Comparison of ENCODE assay signal across 9 cellular contexts in the genomic region with DNA sequence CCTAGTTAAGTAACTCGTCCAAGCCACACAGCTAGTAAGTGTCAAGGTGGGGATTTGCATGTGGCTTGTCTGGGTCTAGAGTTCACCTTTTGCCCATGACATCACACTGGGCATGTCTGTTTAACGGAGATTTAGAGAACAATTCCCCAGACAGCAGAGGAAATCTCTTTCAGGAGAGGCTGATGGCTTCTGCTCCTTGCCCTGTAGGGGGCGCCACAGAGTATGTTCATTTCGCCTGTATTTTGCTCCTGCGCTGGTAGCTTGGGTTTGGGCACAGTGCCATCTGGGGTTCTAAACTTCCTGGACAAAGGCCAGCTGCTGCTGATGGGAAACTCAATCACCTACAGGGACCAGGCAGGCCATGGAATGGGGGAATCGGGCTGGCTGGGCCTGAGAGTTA. TPM values are rescaled to one million over a fixed set of nuclear protein-coding genes. Genes with fewer than 3 reads are reported as not detected.
DNase-seq lines count a peak whose midpoint lies in the region; ATAC-seq and TF ChIP-seq lines count a peak whose summit lies in the region.
"Had no signal": no experiment of that assay in that cellular context is flagged by ENCODE, and none has a peak within 500 bp of the region (broad histone marks: within the 10 kb centered on the region; RNA-seq: fewer than 3 reads in every experiment).

No MANE protein-coding gene starts in this region.

- no peak overlapping the region for H3K27ac Mint-ChIP-seq in CD14-positive monocyte
- H3K27ac Mint-ChIP-seq in activated CD4-positive, alpha-beta memory T cell treated with anti-CD3 and anti-CD28 coated beads for 36 hours = no peak overlapping the region

- H3K36me3 ChIP-seq in H7 (replicated peaks; ENCODE audit: control insufficient read depth, insufficient read depth, low read length) = no peaks in the 10 kb centered on the region

- DNase-seq in CD14-positive monocyte (ENCODE audit: low spot score) (no peak), H7 (peak; percentile 69), left lobe of liver (ENCODE audit: low spot score) (peak; percentile 44), GF-D8 (lab: John Stamatoyannopoulos, UW) (no peak), LoVo (ENCODE audit: low spot score) (no peak)
- DNase-seq in activated CD4-positive, alpha-beta memory T cell treated with anti-CD3 and anti-CD28 coated beads for 36 hours = peak; percentile 57
- no peak for DNase-seq in NK-92 treated with Interleukin-12 subunit alpha and Interleukin-12 subunit beta, amount 100 ng/mL, for 24 hours (lab: John Stamatoyannopoulos, UW)

- peak; percentile 71 for TF ChIP-seq CTCF in CD14-positive monocyte (IDR thresholded peaks at IDR 0.05)

- H3K4me3 ChIP-seq in H7 (ENCODE audit: insufficient read depth, low read depth, low read length) = no peak overlapping the region

- no peaks in the 10 kb centered on the region for H3K36me3 Mint-ChIP-seq in CD14-positive monocyte
- no peaks in the 10 kb centered on the region for H3K36me3 Mint-ChIP-seq in activated CD4-positive, alpha-beta memory T cell treated with anti-CD3 and anti-CD28 coated beads for 36 hours

- peaks cover 4% of the 10 kb centered on the region for H3K4me1 Mint-ChIP-seq in CD14-positive monocyte
- H3K4me1 Mint-ChIP-seq in activated CD4-positive, alpha-beta memory T cell treated with anti-CD3 and anti-CD28 coated beads for 36 hours (ENCODE audit: low read depth) = no peaks in the 10 kb centered on the region

- CTCF ChIA-PET in activated CD4-positive, alpha-beta memory T cell treated with anti-CD3 and anti-CD28 coated beads for 36 hours (lab: Charles Lee) = interaction anchor here (0.9 to 3.1 kb wide), 9 partner anchors 9 to 398 kb away, joined by 3 to 17 read pairs (median 4); no protein-coding TSS in a partner anchor

- no peaks in the 10 kb centered on the region for H3K27me3 ChIP-seq in H7 (ENCODE audit: control insufficient read depth, insufficient read depth, low read length)

- peaks cover 3 to 15% (median 8%) of the 10 kb centered on the region in 3 donors for H3K27me3 Mint-ChIP-seq in CD14-positive monocyte (ENCODE audit: low read depth in 3 of 3)
- peaks cover 3% of the 10 kb centered on the region for H3K27me3 Mint-ChIP-seq in activated CD4-positive, alpha-beta memory T cell treated with anti-CD3 and anti-CD28 coated beads for 36 hours

- H3K9me3 Mint-ChIP-seq in CD14-positive monocyte = peaks cover 2 to 9% (median 5%) of the 10 kb centered on the region in 7 donors
- H3K9me3 Mint-ChIP-seq in activated CD4-positive, alpha-beta memory T cell treated with anti-CD3 and anti-CD28 coated beads for 36 hours = peaks cover 4% of the 10 kb centered on the region

- ATAC-seq in left lobe of liver (no peak), HG02852 (IDR thresholded peaks at IDR 0.05; ENCODE audit: unreplicated experiment) (no peak)

- intact Hi-C loops in CD14-positive monocyte (cut with micrococcal nuclease) = no loop called here
- intact Hi-C loops in activated CD4-positive, alpha-beta memory T cell treated with anti-CD3 and anti-CD28 coated beads for 36 hours (cut with micrococcal nuclease) = no loop called here

- POLR2A ChIA-PET in activated CD4-positive, alpha-beta memory T cell treated with anti-CD3 and anti-CD28 coated beads for 36 hours (lab: Charles Lee) = no interaction called here

- H3K4me3 Mint-ChIP-seq in CD14-positive monocyte = no peak overlapping the region
- no peak overlapping the region for H3K4me3 Mint-ChIP-seq in activated CD4-positive, alpha-beta memory T cell treated with anti-CD3 and anti-CD28 coated beads for 36 hours

RNA-seq across cellular contexts. Expression of a gene that starts 20.4 kb away (rescaled TPM):
- under 1 TPM; 0.21 to 0.23 TPM for polyA plus RNA-seq in CD14-positive monocyte
- not detected in 2 replicates for total RNA-seq in H7 (2014; rRNA removed; shearing (Covaris generic))
- not detected for total RNA-seq in activated CD4-positive, alpha-beta memory T cell treated with anti-CD3 and anti-CD28 coated beads for 36 hours
- 0.10 TPM for total RNA-seq in left lobe of liver

RNA-seq across cellular contexts. Expression of a gene that starts 31.8 kb away (rescaled TPM):
- polyA plus RNA-seq in CD14-positive monocyte = 100 to 1,000 TPM; 159 to 276 TPM
- total RNA-seq in H7 (2014; rRNA removed; shearing (Covaris generic)) = not detected in 2 replicates
- total RNA-seq in activated CD4-positive, alpha-beta memory T cell treated with anti-CD3 and anti-CD28 coated beads for 36 hours = under 1 TPM; 0.12 to 0.14 TPM
- 2.8 TPM for total RNA-seq in left lobe of liver
- total RNA-seq: glomerular endothelial cell had no signal

Comparison
In these comparisons a context has a peak if more than half of its experiments do, and no peak if none do; other contexts are left out.
1. DNase-seq: peak in H7 (single experiment), activated CD4-positive, alpha-beta memory T cell treated with anti-CD3 and anti-CD28 coated beads for 36 hours (single experiment) and left lobe of liver (single experiment); none in CD14-positive monocyte (single experiment), GF-D8 (single experiment), NK-92 treated with Interleukin-12 subunit alpha and Interleukin-12 subunit beta, amount 100 ng/mL, for 24 hours (single experiment) and LoVo (single experiment).